ENCODE assay signal across 1 cellular context in genomic region chr11:96278039-96278897, GRCh38.
TF ChIP-seq lines count a peak whose summit lies in the region.

No MANE protein-coding gene starts in this region.

TF ChIP-seq in K562, 482 proteins besides CTCF, POLR2A, EP300 and RAD21 (continued from another document):
- TF ChIP-seq ATF2 (CRISPR knock-in tag; IDR thresholded peaks at IDR 0.05) = no peak
